8 cellular contexts compared by ENCODE assay signal in the genomic region with DNA sequence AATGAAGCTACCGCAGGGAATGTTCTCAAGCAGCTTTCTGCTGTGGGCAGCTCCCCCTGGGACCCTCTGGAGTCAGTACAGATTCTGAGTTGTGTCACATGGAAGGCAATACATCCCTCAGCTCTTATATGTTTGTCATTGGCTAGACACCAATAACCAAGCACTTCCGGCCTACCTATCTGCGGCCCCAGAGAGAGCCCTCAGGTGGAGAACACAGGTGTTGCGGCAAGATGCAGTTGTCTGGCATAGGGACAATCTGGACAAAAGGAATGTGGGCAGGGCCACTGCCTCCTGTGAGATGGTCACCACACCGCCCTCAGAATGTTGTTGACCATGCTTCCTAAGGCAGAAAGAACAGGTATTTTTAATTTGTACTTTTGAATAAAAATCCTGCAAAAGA.
DNase-seq lines count a peak whose midpoint lies in the region; ATAC-seq, FAIRE-seq and TF ChIP-seq lines count a peak whose summit lies in the region.

No MANE protein-coding gene starts in this region.

- DNase-seq in COLO668 (lab: John Stamatoyannopoulos, UW; ENCODE audit: unreplicated experiment), result peak; percentile 45
- DNase-seq in GM12891 (ENCODE audit: insufficient read length, low spot score), result peak; percentile 32
- DNase-seq in NCI-H460 (ENCODE audit: extremely low read depth, low read depth), result peak; percentile 3
- no peak for DNase-seq in epithelial cell of proximal tubule (ENCODE audit: low read depth)
- no peak for DNase-seq in tibial nerve (ENCODE audit: low spot score in 2 of 2)
- no peak for DNase-seq in NCI-H1092 (lab: John Stamatoyannopoulos, UW)
- DNase-seq in tibial artery, result no peak
- DNase-seq in T-helper 17 cell, result no peak

- H3K4me3 ChIP-seq in epithelial cell of proximal tubule (ENCODE audit: low read depth, low read length) (no peak overlapping the region), tibial nerve (no peak overlapping the region), tibial artery (no peak overlapping the region)

- peaks cover 3% of the 10 kb centered on the region for H3K36me3 Mint-ChIP-seq in T-helper 17 cell (ENCODE audit: low read depth)

- H3K27me3 ChIP-seq in tibial nerve (no peaks in the 10 kb centered on the region), tibial artery (peaks cover 0 to 3% of the 10 kb centered on the region in 2 donors)

- H3K36me3 ChIP-seq in tibial nerve, result no peaks in the 10 kb centered on the region
- H3K36me3 ChIP-seq in tibial artery, result no peaks in the 10 kb centered on the region

- TF ChIP-seq POLR2A in GM12891 (IDR thresholded peaks at IDR 0.05; ENCODE audit: low read depth, low read length), result no peak
- no peak for TF ChIP-seq POLR2A in tibial nerve (IDR thresholded peaks at IDR 0.05)

- peak; percentile 48 for TF ChIP-seq CTCF in epithelial cell of proximal tubule (conservative IDR thresholded peaks at IDR 0.05; ENCODE audit: low read depth, low read length)
- no peak for TF ChIP-seq CTCF in tibial nerve (IDR thresholded peaks at IDR 0.05)
- TF ChIP-seq CTCF in tibial artery (IDR thresholded peaks at IDR 0.05), result no peak

- 78 to 84% methylated on average over 5 of the region's 5 CpGs for WGBS in tibial nerve, 2 donors

- H3K4me1 ChIP-seq in tibial nerve, result peaks cover 0 to 2% (median 0%) of the 10 kb centered on the region in 4 donors
- H3K4me1 ChIP-seq in tibial artery, result peaks cover 0 to 2% (median 0%) of the 10 kb centered on the region in 4 donors

- H3K9me3 ChIP-seq in tibial nerve, result no peaks in the 10 kb centered on the region
- no peaks in the 10 kb centered on the region for H3K9me3 ChIP-seq in tibial artery
- H3K9me3 ChIP-seq in T-helper 17 cell (ENCODE audit: control insufficient read depth, low read length, poor library complexity, severe bottlenecking), result peaks cover 3% of the 10 kb centered on the region

- H3K27ac ChIP-seq in tibial nerve (no peak overlapping the region), tibial artery (no peak overlapping the region)

- no peaks in the 10 kb centered on the region for H3K27me3 Mint-ChIP-seq in T-helper 17 cell

- no peak for TF ChIP-seq EP300 in tibial nerve (IDR thresholded peaks at IDR 0.05)

- no peak overlapping the region for H3K4me3 Mint-ChIP-seq in T-helper 17 cell

- FAIRE-seq in GM12891 (lab: Jason Lieb, UNC), result peak; percentile 9

- intact Hi-C loops in tibial artery (cut with DNase I; ENCODE audit: low total_unique reads), result no loop called here

- ATAC-seq in T-helper 17 cell, result no peak

- H3K27ac Mint-ChIP-seq in T-helper 17 cell, result no peak overlapping the region

- H3K4me1 Mint-ChIP-seq in T-helper 17 cell, result peaks cover 4% of the 10 kb centered on the region

TF ChIP-seq in GM12891, 5 proteins besides CTCF, POLR2A, EP300 and RAD21:
- TF ChIP-seq POU2F2 (IDR thresholded peaks at IDR 0.05; ENCODE audit: low read depth, low read length), result no peak

Comparison
In these comparisons a context has a peak if more than half of its experiments do, and no peak if none do; other contexts are left out.
1. DNase-seq: peak in COLO668 (single experiment), GM12891 (single experiment) and NCI-H460 (single experiment); none in epithelial cell of proximal tubule (single experiment), tibial nerve (0 of 2), NCI-H1092 (single experiment), tibial artery (0 of 2) and T-helper 17 cell (0 of 3).